Comparison of ENCODE assay signal across 9 cellular contexts in genomic region chrX:121160987-121161386, GRCh38.
A peak's percentile ranks its signal among the peaks of the same experiment; 100 is the strongest.
DNase-seq lines count a peak whose midpoint lies in the region; ATAC-seq and TF ChIP-seq lines count a peak whose summit lies in the region.
"Had no signal": no experiment of that assay in that cellular context is flagged by ENCODE, and none has a peak within 500 bp of the region (broad histone marks: within the 10 kb centered on the region; RNA-seq: fewer than 3 reads in every experiment).

No MANE protein-coding gene starts in this region.

- WGBS in aorta, 2 donors, result 23 to 39% methylated on average over 4 of the region's 4 CpGs

- H3K36me3 ChIP-seq in aorta (ENCODE audit: control insufficient read depth in 1 of 2, insufficient read depth in 2 of 2, low read length in 1 of 2), result no peaks in the 10 kb centered on the region

- H3K27ac ChIP-seq in aorta (ENCODE audit: low read depth in 1 of 2, low read length in 2 of 2), result no peak overlapping the region
- H3K27ac ChIP-seq: RWPE1 had no signal

- no peaks in the 10 kb centered on the region for H3K27me3 ChIP-seq in aorta (ENCODE audit: control insufficient read depth in 1 of 2, insufficient read depth in 2 of 2, low read length in 1 of 2)

- no peaks in the 10 kb centered on the region for H3K9me3 ChIP-seq in aorta (ENCODE audit: control insufficient read depth, low read length)

- H3K4me1 ChIP-seq in aorta (ENCODE audit: control insufficient read depth in 1 of 2, insufficient read depth in 2 of 2, low read length in 2 of 2), result no peaks in the 10 kb centered on the region

- no peak overlapping the region for H3K4me3 ChIP-seq in aorta (ENCODE audit: low read length in 2 of 2)

- DNase-seq in GM20000 (ENCODE audit: low spot score) (peak; percentile 11), astrocyte of the hippocampus (ENCODE audit: low read depth, low spot score) (peak; percentile 2), aorta (no peak), NCI-H1105 treated with DMSO at 0.1 percent for 48 hours (lab: John Stamatoyannopoulos, UW) (no peak), AG20443 (ENCODE audit: low spot score) (no peak), inferior parietal cortex (ENCODE audit: extremely low spot score) (no peak)

- intact Hi-C loops in aorta (cut with DNase I), result no loop called here

- ATAC-seq in GM18511 (IDR thresholded peaks at IDR 0.05; ENCODE audit: unreplicated experiment) (peak; percentile 86), HG03108 (IDR thresholded peaks at IDR 0.05; ENCODE audit: unreplicated experiment) (peak; percentile 69), aorta (ENCODE audit: low FRiP score) (no peak)

- no peak for TF ChIP-seq CTCF in GM20000 (IDR thresholded peaks at IDR 0.05; ENCODE audit: extremely low read depth, missing control alignments)

Comparison
In these comparisons a context has a peak if more than half of its experiments do, and no peak if none do; other contexts are left out.
1. DNase-seq: peak in GM20000 (single experiment) and astrocyte of the hippocampus (single experiment); none in aorta (0 of 2), NCI-H1105 treated with DMSO at 0.1 percent for 48 hours (single experiment), AG20443 (single experiment) and inferior parietal cortex (single experiment).